In the genomic region with DNA sequence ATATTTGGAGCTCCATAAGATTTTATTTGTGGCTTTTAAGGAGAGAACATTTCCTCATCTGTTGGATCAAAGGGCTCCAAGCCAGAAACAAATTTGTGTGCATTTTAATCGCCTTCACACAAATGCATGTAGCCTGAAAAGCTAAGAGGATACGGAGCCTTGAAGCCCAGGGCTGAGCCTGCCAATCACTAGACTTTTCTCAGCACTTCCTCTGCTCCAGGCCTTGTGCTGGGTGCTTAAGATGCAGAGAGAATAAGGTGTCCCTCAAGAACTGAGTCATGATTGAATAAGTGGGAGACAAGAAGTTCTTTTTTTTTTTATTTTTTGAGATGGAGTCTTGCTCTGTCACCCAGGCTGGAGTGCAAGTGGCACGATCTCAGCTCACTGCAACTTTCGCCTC, we compare ENCODE assay signal across 1 cellular context.
TF ChIP-seq lines count a peak whose summit lies in the region.

No MANE protein-coding gene starts in this region.

TF ChIP-seq in K562, 482 proteins besides CTCF, POLR2A, EP300 and RAD21:
- TF ChIP-seq XRCC4 (IDR thresholded peaks at IDR 0.05; ENCODE audit: extremely low read depth, insufficient read depth, insufficient read length) = no peak
- TF ChIP-seq ZNF24 (IDR thresholded peaks at IDR 0.05) = no peak
- no peak for TF ChIP-seq NFE2 (IDR thresholded peaks at IDR 0.05; ENCODE audit: low read depth)
- no peak for TF ChIP-seq PHF20 (IDR thresholded peaks at IDR 0.05; ENCODE audit: partially characterized antibody)
- peak; percentile 29; the same call in 1 of the 2 replicates for TF ChIP-seq PKNOX1 (IDR thresholded peaks at IDR 0.05)
TF ChIP-seq in K562: peak in this region for 1.
